Comparison of ENCODE assay signal across 17 cellular contexts in genomic region chr9:37449877-37450632, GRCh38. TPM values are rescaled to one million over a fixed set of nuclear protein-coding genes. Genes with fewer than 3 reads are reported as not detected.
DNase-seq lines count a peak whose midpoint lies in the region; ATAC-seq and TF ChIP-seq lines count a peak whose summit lies in the region.
"Had no signal": no experiment of that assay in that cellular context is flagged by ENCODE, and none has a peak within 500 bp of the region (broad histone marks: within the 10 kb centered on the region; RNA-seq: fewer than 3 reads in every experiment).

No MANE protein-coding gene starts in this region.

- H3K27me3 ChIP-seq in OCI-LY3 (ENCODE audit: low read depth, low read length) (no peaks in the 10 kb centered on the region), endodermal cell (ENCODE audit: control insufficient read depth, insufficient read depth, low read length, poor library complexity, severe bottlenecking) (no peaks in the 10 kb centered on the region), neural progenitor cell (no peaks in the 10 kb centered on the region)
- H3K27me3 ChIP-seq: vagina had no signal

- peaks cover 4% of the 10 kb centered on the region for H3K9me3 Mint-ChIP-seq in endodermal cell
- H3K9me3 Mint-ChIP-seq in neural progenitor cell, result peaks cover 6% of the 10 kb centered on the region
- H3K9me3 Mint-ChIP-seq: activated CD8-positive, alpha-beta T cell treated with anti-CD3 and anti-CD28 coated beads for 36 hours had no signal

- H3K9ac ChIP-seq in OCI-LY3 (ENCODE audit: low read length) (peak overlapping the region; percentile 24; the same call in 1 of the 2 replicates), endodermal cell (ENCODE audit: extremely low read depth, low read length, poor library complexity, severe bottlenecking) (no peak overlapping the region), neural progenitor cell (peak overlapping the region; percentile 27)

- WGBS in endodermal cell (ENCODE audit: insufficient coverage in 1 of 2, insufficient read length in 1 of 2), 2 experiments, result 83 to 86% methylated on average over 9 to 12 of the region's 12 CpGs

- H4K20me1 ChIP-seq in OCI-LY3 (ENCODE audit: insufficient read depth, low read length), result peaks cover 50% of the 10 kb centered on the region
- H4K20me1 ChIP-seq in neural progenitor cell (ENCODE audit: low read depth), result peaks cover 24% of the 10 kb centered on the region

- DNase-seq in D341Med (ENCODE audit: low spot score) (peak; percentile 65), endodermal cell (peak; percentile 57), neural progenitor cell (ENCODE audit: low spot score) (peak; percentile 93), ACHN (no peak), HPDE6-E6E7 (ENCODE audit: extremely low spot score) (no peak)
- no peak for DNase-seq in activated CD4-positive, alpha-beta T cell treated with anti-CD3 and anti-CD28 coated beads, Interleukin-2, amount 50 U/mL, for 4 hours
- DNase-seq: activated CD8-positive, alpha-beta T cell treated with anti-CD3 and anti-CD28 coated beads for 36 hours; cerebellar nuclear complex; Kasumi-1; NCI-H146; NCI-H446 treated with DMSO at 0.1 percent for 48 hours; psoas muscle; stimulated activated naive CD8-positive, alpha-beta T cell treated with anti-CD3 and anti-CD28 coated beads, Interleukin-15, Interleukin-2, amounts not matched to agents 100 U/mL and 50 U/mL, for 24 hours had no signal

- no peak for ATAC-seq in HG02981 (IDR thresholded peaks at IDR 0.05; ENCODE audit: unreplicated experiment)
- ATAC-seq: activated CD8-positive, alpha-beta T cell treated with anti-CD3 and anti-CD28 coated beads for 36 hours; psoas muscle; stimulated activated naive CD8-positive, alpha-beta T cell treated with anti-CD3 and anti-CD28 coated beads, Interleukin-15, Interleukin-2, amounts not matched to agents 100 U/mL and 50 U/mL, for 24 hours had no signal

- H3K27me3 Mint-ChIP-seq in endodermal cell (ENCODE audit: insufficient read depth), result no peaks in the 10 kb centered on the region
- no peaks in the 10 kb centered on the region for H3K27me3 Mint-ChIP-seq in neural progenitor cell (ENCODE audit: insufficient read depth, low read depth)
- H3K27me3 Mint-ChIP-seq: activated CD8-positive, alpha-beta T cell treated with anti-CD3 and anti-CD28 coated beads for 36 hours had no signal

- H3K27ac Mint-ChIP-seq in endodermal cell (peak overlapping the region; percentile 80), neural progenitor cell (peak overlapping the region; percentile 12)
- H3K27ac Mint-ChIP-seq: activated CD8-positive, alpha-beta T cell treated with anti-CD3 and anti-CD28 coated beads for 36 hours had no signal

- H3K9me3 ChIP-seq in OCI-LY3 (ENCODE audit: insufficient read depth, low read length), result no peaks in the 10 kb centered on the region
- peaks cover 2% of the 10 kb centered on the region for H3K9me3 ChIP-seq in endodermal cell (ENCODE audit: control insufficient read depth, low read length)
- H3K9me3 ChIP-seq in neural progenitor cell (ENCODE audit: low read depth), result no peaks in the 10 kb centered on the region
- H3K9me3 ChIP-seq: psoas muscle, vagina had no signal

- peaks cover 38% of the 10 kb centered on the region for H3F3A ChIP-seq in neural progenitor cell (ENCODE audit: low read depth)

- peak overlapping the region; percentile 34; the same call in 1 of the 2 replicates for H3K4me2 ChIP-seq in OCI-LY3 (ENCODE audit: low read length)
- peak overlapping the region; percentile 60 for H3K4me2 ChIP-seq in neural progenitor cell

- in situ Hi-C loops in ACHN (cut with HindIII; ENCODE audit: low pct_ligation_motif_present, low pct_unique_long_range_greater_than_20kb, low sequenced_read_pairs), result no loop called here

- H3K4me3 Mint-ChIP-seq in endodermal cell (no peak overlapping the region), neural progenitor cell (no peak overlapping the region)
- H3K4me3 Mint-ChIP-seq: activated CD8-positive, alpha-beta T cell treated with anti-CD3 and anti-CD28 coated beads for 36 hours had no signal

- H3K36me3 ChIP-seq in OCI-LY3 (replicated peaks; ENCODE audit: low read depth, low read length), result peaks cover 10% of the 10 kb centered on the region
- H3K36me3 ChIP-seq in endodermal cell (ENCODE audit: control insufficient read depth, insufficient read depth, low read length), result peaks cover 12% of the 10 kb centered on the region
- H3K36me3 ChIP-seq in neural progenitor cell, result no peaks in the 10 kb centered on the region
- H3K36me3 ChIP-seq: vagina had no signal

- no peak overlapping the region for H2AFZ ChIP-seq in OCI-LY3 (ENCODE audit: low read depth, low read length)
- no peak overlapping the region for H2AFZ ChIP-seq in neural progenitor cell (replicated peaks)

- H3K36me3 Mint-ChIP-seq in endodermal cell (ENCODE audit: low read depth) (peaks cover 31% of the 10 kb centered on the region), neural progenitor cell (peaks cover 32% of the 10 kb centered on the region)

- H3K4me1 ChIP-seq in OCI-LY3 (ENCODE audit: low read length) (peaks cover 11% of the 10 kb centered on the region), endodermal cell (ENCODE audit: control insufficient read depth, insufficient read depth, low read length) (peaks cover 2% of the 10 kb centered on the region), neural progenitor cell (peaks cover 30% of the 10 kb centered on the region)

- H3K79me2 ChIP-seq in OCI-LY3 (ENCODE audit: low read length) (peaks cover 89% of the 10 kb centered on the region), neural progenitor cell (ENCODE audit: low read depth) (peaks cover 96% of the 10 kb centered on the region)

- H3K4me1 Mint-ChIP-seq in endodermal cell (peaks cover 21% of the 10 kb centered on the region), neural progenitor cell (peaks cover 10% of the 10 kb centered on the region)

- peak; percentile 15; the same call in 1 of the 2 replicates for TF ChIP-seq CTCF in OCI-LY3 (IDR thresholded peaks at IDR 0.05; ENCODE audit: low read depth, low read length)
- no peak for TF ChIP-seq CTCF in endodermal cell (conservative IDR thresholded peaks at IDR 0.05)
- TF ChIP-seq CTCF in neural progenitor cell (IDR thresholded peaks at IDR 0.05), result no peak

- H3K4me3 ChIP-seq in OCI-LY3 (ENCODE audit: low read length) (peak overlapping the region; percentile 28; the same call in 1 of the 2 replicates), endodermal cell (ENCODE audit: low read length) (no peak overlapping the region), neural progenitor cell (peak overlapping the region; percentile 28)
- H3K4me3 ChIP-seq: psoas muscle, vagina had no signal

- H3K27ac ChIP-seq in OCI-LY3 (ENCODE audit: low read length), result peak overlapping the region; percentile 43
- peak overlapping the region; percentile 75 for H3K27ac ChIP-seq in endodermal cell (ENCODE audit: low read depth, low read length)
- peak overlapping the region; percentile 98 for H3K27ac ChIP-seq in neural progenitor cell
- H3K27ac ChIP-seq: epithelial cell of prostate, psoas muscle, vagina had no signal

RNA-seq across cellular contexts. Expression of gene ZBTB5, which starts 15.2 kb away (rescaled TPM):
- total RNA-seq in endodermal cell, result 10 to 100 TPM; 12.5 to 19.4 TPM
- 26.2 TPM for polyA plus RNA-seq in endodermal cell (2013, experiment 1 of 2)
- polyA plus RNA-seq in endodermal cell (2013, experiment 2 of 2), result 25.8 TPM
- 24.1 and 24.9 TPM in 2 replicates for total RNA-seq in neural progenitor cell (ENCODE audit: low replicate concordance)

RNA-seq across cellular contexts. Expression of gene GRHPR, which starts 27.6 kb away (rescaled TPM):
- total RNA-seq in endodermal cell, result 100 to 1,000 TPM; 105 to 128 TPM
- polyA plus RNA-seq in endodermal cell (2013, experiment 1 of 2), result 105 TPM
- 92.7 TPM for polyA plus RNA-seq in endodermal cell (2013, experiment 2 of 2)
- total RNA-seq in neural progenitor cell (ENCODE audit: low replicate concordance), result 116 and 187 TPM in 2 replicates

RNA-seq across cellular contexts. Expression of gene POLR1E, which starts 35.7 kb away (rescaled TPM):
- total RNA-seq in endodermal cell (10 to 100 TPM; 23.5 to 25.2 TPM), neural progenitor cell (ENCODE audit: low replicate concordance) (36.6 and 38.6 TPM in 2 replicates)
- 22.3 TPM for polyA plus RNA-seq in endodermal cell (2013, experiment 1 of 2)
- polyA plus RNA-seq in endodermal cell (2013, experiment 2 of 2), result 21.5 TPM

Comparison
In these comparisons a context has a peak if more than half of its experiments do, and no peak if none do; other contexts are left out.
1. DNase-seq: peak in D341Med (single experiment), endodermal cell (single experiment) and neural progenitor cell (single experiment); none in ACHN (single experiment), activated CD4-positive, alpha-beta T cell treated with anti-CD3 and anti-CD28 coated beads, Interleukin-2, amount 50 U/mL, for 4 hours (0 of 2) and HPDE6-E6E7 (single experiment).
2. H3K27ac ChIP-seq: peak in every context shown above with its lines; median percentile 98 in neural progenitor cell; 75 in endodermal cell; 43 in OCI-LY3.